In genomic region chr7:105098863-105099515, GRCh38 we compare ENCODE assay signal across 7 cellular contexts.
A peak's percentile ranks its signal among the peaks of the same experiment; 100 is the strongest.
DNase-seq lines count a peak whose midpoint lies in the region; ATAC-seq and TF ChIP-seq lines count a peak whose summit lies in the region.

No MANE protein-coding gene starts in this region.

- in situ Hi-C loops in Panc1 (cut with HindIII; ENCODE audit: low pct_unique_long_range_greater_than_20kb, low sequenced_read_pairs) = no loop called here

- H3K27ac ChIP-seq in Panc1 (ENCODE audit: low read length) (no peak overlapping the region), upper lobe of left lung (no peak overlapping the region)

- H3K4me1 ChIP-seq in Panc1 (ENCODE audit: control insufficient read depth, insufficient read depth, low read length) = no peaks in the 10 kb centered on the region
- H3K4me1 ChIP-seq in upper lobe of left lung = no peaks in the 10 kb centered on the region

- H3K36me3 ChIP-seq in Panc1 (ENCODE audit: control insufficient read depth, insufficient read depth, low read length) (peaks cover 17% of the 10 kb centered on the region), upper lobe of left lung (peaks cover 6 to 67% (median 14%) of the 10 kb centered on the region in 4 donors)

- intact Hi-C loops in Panc1 (cut with micrococcal nuclease; ENCODE audit: unreplicated experiment) = no loop called here
- intact Hi-C loops in natural killer cell (cut with micrococcal nuclease) = no loop called here

- H3K9me3 ChIP-seq in Panc1 (ENCODE audit: control insufficient read depth, insufficient read depth, low read depth, low read length) (no peaks in the 10 kb centered on the region), upper lobe of left lung (no peaks in the 10 kb centered on the region)

- DNase-seq in Panc1 (ENCODE audit: low read depth, low spot score) = no peak
- no peak for DNase-seq in natural killer cell
- no peak for DNase-seq in upper lobe of left lung
- DNase-seq in NCI-H2107 (lab: John Stamatoyannopoulos, UW) = no peak

- no peak for TF ChIP-seq CTCF in Panc1 (IDR thresholded peaks at IDR 0.05)
- TF ChIP-seq CTCF in natural killer cell (IDR thresholded peaks at IDR 0.05) = no peak
- TF ChIP-seq CTCF in upper lobe of left lung (IDR thresholded peaks at IDR 0.05) = no peak

- no peak for TF ChIP-seq EP300 in upper lobe of left lung (IDR thresholded peaks at IDR 0.05)

- no peaks in the 10 kb centered on the region for H3K9me3 Mint-ChIP-seq in natural killer cell

- H3K27me3 ChIP-seq in Panc1 (ENCODE audit: control insufficient read depth, insufficient read depth, low read length) (no peaks in the 10 kb centered on the region), upper lobe of left lung (no peaks in the 10 kb centered on the region)

- ATAC-seq in GM19043 (IDR thresholded peaks at IDR 0.05; ENCODE audit: low read depth, unreplicated experiment) = peak; percentile 65
- ATAC-seq in HG02588 (IDR thresholded peaks at IDR 0.05; ENCODE audit: unreplicated experiment) = peak; percentile 78
- ATAC-seq in Panc1 = no peak
- ATAC-seq in natural killer cell = peak in 2 of 3 donors; percentile 8 to 12
- no peak for ATAC-seq in upper lobe of left lung (ENCODE audit: low FRiP score in 2 of 2)
- ATAC-seq in HG03025 (IDR thresholded peaks at IDR 0.05; ENCODE audit: low FRiP score, unreplicated experiment) = no peak

- H3K36me3 Mint-ChIP-seq in natural killer cell = peaks cover 6% of the 10 kb centered on the region

- TF ChIP-seq POLR2A in upper lobe of left lung (IDR thresholded peaks at IDR 0.05) = no peak

- TSS peak; percentile 3 for BruUV-seq in Panc1 (replicated peaks; lab: Mats Ljungman, UMichigan)

- WGBS in upper lobe of left lung, 2 donors = 80 to 83% methylated on average over 2 of the region's 2 CpGs

- POLR2A ChIA-PET in Panc1 (lab: Charles Lee) = interaction anchor here (0.5 to 0.6 kb wide), 2 partner anchors 36 to 55 kb away, joined by 5 to 6 read pairs; no protein-coding TSS in a partner anchor

- H3K4me3 ChIP-seq in Panc1 (ENCODE audit: low read depth in 2 of 2, low read length in 2 of 2) = no peak overlapping the region
- no peak overlapping the region for H3K4me3 ChIP-seq in upper lobe of left lung

- peaks cover 29 to 37% of the 10 kb centered on the region in 2 donors for H3K4me1 Mint-ChIP-seq in natural killer cell

- H3K27ac Mint-ChIP-seq in natural killer cell = peak overlapping the region; percentile 6 to 76

- peak overlapping the region; percentile 36 for H3K4me3 Mint-ChIP-seq in natural killer cell

- H3K27me3 Mint-ChIP-seq in natural killer cell (ENCODE audit: low read depth in 2 of 2) = no peaks in the 10 kb centered on the region

- CTCF ChIA-PET in Panc1 (lab: Charles Lee) = interaction anchor here (0.6 kb wide), 1 partner anchor 180 kb away, joined by 8 read pairs; no protein-coding TSS in a partner anchor

Comparison
In these comparisons a context has a peak if more than half of its experiments do, and no peak if none do; other contexts are left out.
1. ATAC-seq: peak in GM19043 (single experiment), HG02588 (single experiment) and natural killer cell (2 of 3); none in Panc1 (single experiment), upper lobe of left lung (0 of 2) and HG03025 (single experiment).